ENCODE assay signal across 15 cellular contexts in genomic region chr5:67002832-67003231, GRCh38.
A peak's percentile ranks its signal among the peaks of the same experiment; 100 is the strongest.
DNase-seq lines count a peak whose midpoint lies in the region; ATAC-seq, FAIRE-seq and TF ChIP-seq lines count a peak whose summit lies in the region.
"Had no signal": no experiment of that assay in that cellular context is flagged by ENCODE, and none has a peak within 500 bp of the region (broad histone marks: within the 10 kb centered on the region; RNA-seq: fewer than 3 reads in every experiment).

No MANE protein-coding gene starts in this region.

- CTCF ChIA-PET in HepG2 (lab: Yijun Ruan, JAX; ENCODE audit: low intra/inter-chr PET ratio, low total read pairs), result no interaction called here
- CTCF ChIA-PET in HEK293T (lab: Yijun Ruan, JAX), result no interaction called here

- H3K4me1 Mint-ChIP-seq in neural progenitor cell, result peaks cover 32% of the 10 kb centered on the region
- peaks cover 57% of the 10 kb centered on the region for H3K4me1 Mint-ChIP-seq in stimulated activated naive CD8-positive, alpha-beta T cell treated with anti-CD3 and anti-CD28 coated beads, Interleukin-15, amount 100 ng/mL, for 72 hours

- no peak for FAIRE-seq in HepG2 (lab: Jason Lieb, UNC)
- FAIRE-seq: TTC549 had no signal

- H3K9ac ChIP-seq in HepG2 (ENCODE audit: insufficient read depth, low read depth, low read length) (no peak overlapping the region), endocrine pancreas (ENCODE audit: control insufficient read depth, insufficient read depth, low read length) (no peak overlapping the region), neural progenitor cell (no peak overlapping the region)

- no TSS peak for BruUV-seq in HepG2 (replicated peaks; lab: Mats Ljungman, UMichigan)

- H3K4me1 ChIP-seq in HepG2 (ENCODE audit: insufficient read depth, low read length), result peaks cover 49% of the 10 kb centered on the region
- H3K4me1 ChIP-seq in right lobe of liver, result peaks cover 0 to 18% (median 7%) of the 10 kb centered on the region in 4 donors
- no peaks in the 10 kb centered on the region for H3K4me1 ChIP-seq in endocrine pancreas (ENCODE audit: control insufficient read depth, insufficient read depth, low read length)
- H3K4me1 ChIP-seq in neural progenitor cell, result peaks cover 11% of the 10 kb centered on the region
- H3K4me1 ChIP-seq in aorta (ENCODE audit: control insufficient read depth in 1 of 2, insufficient read depth in 2 of 2, low read length in 2 of 2), result peaks cover under 1 to 13% of the 10 kb centered on the region in 2 donors

- H3K27me3 ChIP-seq in HepG2 (ENCODE audit: control insufficient read depth in 1 of 2, insufficient read depth in 2 of 2, low read length in 2 of 2) (no peaks in the 10 kb centered on the region), right lobe of liver (no peaks in the 10 kb centered on the region), endocrine pancreas (ENCODE audit: control insufficient read depth, insufficient read depth, low read length) (no peaks in the 10 kb centered on the region), neural progenitor cell (peaks cover 23% of the 10 kb centered on the region), aorta (ENCODE audit: control insufficient read depth in 1 of 2, insufficient read depth in 2 of 2, low read length in 1 of 2) (no peaks in the 10 kb centered on the region)

- TF ChIP-seq CTCF in HepG2 (CRISPR knock-in tag; IDR thresholded peaks at IDR 0.05) (no peak), right lobe of liver (IDR thresholded peaks at IDR 0.05) (no peak), neural progenitor cell (IDR thresholded peaks at IDR 0.05) (no peak)

- TF ChIP-seq EP300 in HepG2 (IDR thresholded peaks at IDR 0.05; ENCODE audit: low read depth in 2 of 2, low read length in 2 of 2), result no peak
- no peak for TF ChIP-seq EP300 in HepG2 (CRISPR knock-in tag; IDR thresholded peaks at IDR 0.05; ENCODE audit: borderline replicate concordance)

- H3K9me3 ChIP-seq in HepG2 (ENCODE audit: low read length) (no peaks in the 10 kb centered on the region), right lobe of liver (no peaks in the 10 kb centered on the region), endocrine pancreas (ENCODE audit: control insufficient read depth, low read length) (no peaks in the 10 kb centered on the region), neural progenitor cell (ENCODE audit: low read depth) (no peaks in the 10 kb centered on the region), aorta (ENCODE audit: control insufficient read depth, low read length) (no peaks in the 10 kb centered on the region)

- H4K20me1 ChIP-seq in HepG2 (ENCODE audit: insufficient read depth, low read length) (no peaks in the 10 kb centered on the region), neural progenitor cell (ENCODE audit: low read depth) (no peaks in the 10 kb centered on the region)

- H3K36me3 Mint-ChIP-seq in neural progenitor cell, result no peaks in the 10 kb centered on the region

- in situ Hi-C loops in HepG2 (cut with HindIII; ENCODE audit: extremely low pct_ligation_motif_present, low pct_unique_long_range_greater_than_20kb), result loop anchor here (5.0 kb wide), 1 partner anchor 139 kb away; no protein-coding TSS in a partner anchor

- no peak for TF ChIP-seq RAD21 in HepG2 (CRISPR knock-in tag; IDR thresholded peaks at IDR 0.05)

- TF ChIP-seq POLR2A in HepG2 (IDR thresholded peaks at IDR 0.05; ENCODE audit: insufficient read depth in 1 of 2, low read depth in 2 of 2, low read length in 2 of 2), result no peak
- no peak for TF ChIP-seq POLR2A in right lobe of liver (IDR thresholded peaks at IDR 0.05)

- peaks cover 18% of the 10 kb centered on the region for H3K79me2 ChIP-seq in HepG2 (ENCODE audit: insufficient read depth, low read length)
- no peaks in the 10 kb centered on the region for H3K79me2 ChIP-seq in neural progenitor cell (ENCODE audit: low read depth)

- H3K4me3 ChIP-seq in HepG2 (replicated peaks in 1 of 3; ENCODE audit: insufficient read depth in 1 of 3, low read depth in 2 of 3, low read length in 3 of 3), result peak overlapping the region in 1 of 3 experiments; percentile 65; a peak in 1 of 6 replicates
- H3K4me3 ChIP-seq in right lobe of liver, result no peak overlapping the region
- peak overlapping the region; percentile 88 for H3K4me3 ChIP-seq in endocrine pancreas (ENCODE audit: control insufficient read depth, insufficient read depth, low read length)
- H3K4me3 ChIP-seq in neural progenitor cell, result no peak overlapping the region
- no peak overlapping the region for H3K4me3 ChIP-seq in aorta (ENCODE audit: low read length in 2 of 2)

- H3K36me3 ChIP-seq in HepG2 (replicated peaks in 1 of 2; ENCODE audit: control insufficient read depth in 1 of 2, insufficient read depth in 2 of 2, low read length in 2 of 2) (no peaks in the 10 kb centered on the region), right lobe of liver (no peaks in the 10 kb centered on the region), endocrine pancreas (ENCODE audit: control insufficient read depth, insufficient read depth, low read length) (no peaks in the 10 kb centered on the region), neural progenitor cell (no peaks in the 10 kb centered on the region), aorta (ENCODE audit: control insufficient read depth in 1 of 2, insufficient read depth in 2 of 2, low read length in 1 of 2) (no peaks in the 10 kb centered on the region)

- H3K27me3 Mint-ChIP-seq in neural progenitor cell (ENCODE audit: insufficient read depth, low read depth), result no peaks in the 10 kb centered on the region
- no peaks in the 10 kb centered on the region for H3K27me3 Mint-ChIP-seq in stimulated activated naive CD8-positive, alpha-beta T cell treated with anti-CD3 and anti-CD28 coated beads, Interleukin-15, amount 100 ng/mL, for 72 hours

- WGBS in HepG2 (ENCODE audit: low lambda C conversion rate), result 12% methylated on average over 2 of the region's 2 CpGs
- 8% methylated on average over 2 of the region's 2 CpGs for whole genome bisulfite sequencing in right lobe of liver (ENCODE audit: insufficient coverage, low coverage, low lambda C conversion rate, missing lambda C conversion rate)
- 3 to 7% methylated on average over 2 of the region's 2 CpGs for WGBS in aorta, 2 donors

- peaks cover 26% of the 10 kb centered on the region for H3F3A ChIP-seq in neural progenitor cell (ENCODE audit: low read depth)

- no peak for ATAC-seq in HepG2
- no peak for ATAC-seq in right lobe of liver
- no peak for ATAC-seq in stimulated activated naive CD8-positive, alpha-beta T cell treated with anti-CD3 and anti-CD28 coated beads, Interleukin-15, amount 100 ng/mL, for 72 hours
- ATAC-seq in aorta (ENCODE audit: low FRiP score), result no peak

- no peak overlapping the region for H2AFZ ChIP-seq in HepG2 (ENCODE audit: low read length)
- H2AFZ ChIP-seq in neural progenitor cell (replicated peaks), result no peak overlapping the region

- POLR2A ChIA-PET in HepG2 (lab: Yijun Ruan, JAX), result interaction anchor here (1.1 to 1.2 kb wide), 2 partner anchors 9 to 10 kb away, joined by 3 to 5 read pairs; no protein-coding TSS in a partner anchor
- POLR2A ChIA-PET in HEK293T (lab: Yijun Ruan, JAX), result no interaction called here

- H3K27ac ChIP-seq in HepG2 (ENCODE audit: extremely low read length, insufficient read depth, low read length) (no peak overlapping the region), right lobe of liver (peak overlapping the region in 1 of 3 donors; percentile 83), neural progenitor cell (no peak overlapping the region), aorta (ENCODE audit: low read depth in 1 of 2, low read length in 2 of 2) (peak overlapping the region in 1 of 2 donors; percentile 11)

- H3K4me2 ChIP-seq in HepG2 (ENCODE audit: low read depth, low read length) (peak overlapping the region; percentile 93; the same call in 1 of the 2 replicates), neural progenitor cell (no peak overlapping the region)

- peak overlapping the region; percentile 18 for H3K4me3 Mint-ChIP-seq in neural progenitor cell
- no peak overlapping the region for H3K4me3 Mint-ChIP-seq in stimulated activated naive CD8-positive, alpha-beta T cell treated with anti-CD3 and anti-CD28 coated beads, Interleukin-15, amount 100 ng/mL, for 72 hours

- H3K9me3 Mint-ChIP-seq in neural progenitor cell, result no peaks in the 10 kb centered on the region
- no peaks in the 10 kb centered on the region for H3K9me3 Mint-ChIP-seq in stimulated activated naive CD8-positive, alpha-beta T cell treated with anti-CD3 and anti-CD28 coated beads, Interleukin-15, amount 100 ng/mL, for 72 hours

- DNase-seq in HepG2 (ENCODE audit: low spot score) (peak; percentile 19), right lobe of liver (no peak), neural progenitor cell (ENCODE audit: low spot score) (peak; percentile 3), HEK293T (ENCODE audit: extremely low spot score) (no peak), midbrain (lab: John Stamatoyannopoulos, UW) (no peak), aorta (no peak)
- no peak for DNase-seq in stimulated activated naive CD8-positive, alpha-beta T cell treated with anti-CD3 and anti-CD28 coated beads, Interleukin-15, amount 100 ng/mL, for 72 hours
- DNase-seq: activated CD8-positive, alpha-beta memory T cell treated with anti-CD3 and anti-CD28 coated beads, Interleukin-2, amount 50 U/mL, for 4 hours; amniotic stem cell; HCEC 1CT; NCI-H146; NCI-H82; SHP77 treated with DMSO at 0.1 percent for 48 hours had no signal

- intact Hi-C loops in HepG2 (cut with micrococcal nuclease; ENCODE audit: unreplicated experiment), result no loop called here
- intact Hi-C loops in right lobe of liver (cut with DNase I), result no loop called here
- intact Hi-C loops in aorta (cut with DNase I), result loop anchor here in 1 of 2 donors (10.0 kb wide), 1 partner anchor 162 kb away; no protein-coding TSS in a partner anchor

- H3K27ac Mint-ChIP-seq in neural progenitor cell, result no peak overlapping the region
- no peak overlapping the region for H3K27ac Mint-ChIP-seq in stimulated activated naive CD8-positive, alpha-beta T cell treated with anti-CD3 and anti-CD28 coated beads, Interleukin-15, amount 100 ng/mL, for 72 hours

TF ChIP-seq in HepG2, 621 proteins besides CTCF, POLR2A, EP300 and RAD21:
- no peak for TF ChIP-seq FOXA1 (IDR thresholded peaks at IDR 0.05)
- TF ChIP-seq FOXA1 (CRISPR knock-in tag; IDR thresholded peaks at IDR 0.05), result 0 out of 2 replicates have a peak, but pooled peaks have one; percentile 11
- no peak for TF ChIP-seq RFXAP (CRISPR knock-in tag; IDR thresholded peaks at IDR 0.05; ENCODE audit: borderline replicate concordance)

TF ChIP-seq in HEK293T, 16 proteins besides CTCF, POLR2A, EP300 and RAD21 (continues in another document):
- TF ChIP-seq PKNOX1 (IDR thresholded peaks at IDR 0.05), result no peak
- no peak for TF ChIP-seq LEF1 (IDR thresholded peaks at IDR 0.05; ENCODE audit: borderline replicate concordance)
- no peak for TF ChIP-seq ARNT (IDR thresholded peaks at IDR 0.05)
- TF ChIP-seq FOXA1 (IDR thresholded peaks at IDR 0.05), result no peak
- TF ChIP-seq ZNF384 (IDR thresholded peaks at IDR 0.05), result no peak

Comparison
In these comparisons a context has a peak if more than half of its experiments do, and no peak if none do; other contexts are left out.
1. DNase-seq: peak in HepG2 (single experiment) and neural progenitor cell (single experiment); none in right lobe of liver (0 of 3), HEK293T (single experiment), stimulated activated naive CD8-positive, alpha-beta T cell treated with anti-CD3 and anti-CD28 coated beads, Interleukin-15, amount 100 ng/mL, for 72 hours (0 of 2), midbrain (single experiment) and aorta (0 of 2).